ENCODE assay signal across 8 cellular contexts in the genomic region with DNA sequence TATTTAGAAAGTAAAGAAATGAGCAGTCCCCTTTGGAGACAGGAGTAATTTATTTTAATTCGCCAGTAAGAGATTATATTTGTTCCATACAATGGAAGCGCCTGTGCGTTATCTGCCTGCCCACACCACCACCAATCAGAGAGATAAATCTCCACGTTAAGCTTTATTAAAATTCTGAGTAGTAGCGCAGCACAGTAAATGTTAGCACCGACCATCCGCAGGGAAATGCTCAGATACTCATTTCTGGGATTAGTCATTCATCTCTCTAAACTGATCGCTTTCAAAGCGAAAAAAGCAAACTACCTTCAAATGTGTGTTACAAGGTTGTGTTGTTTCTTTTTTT. TPM values are rescaled to one million over a fixed set of nuclear protein-coding genes. Genes with fewer than 3 reads are reported as not detected.
DNase-seq lines count a peak whose midpoint lies in the region; ATAC-seq and TF ChIP-seq lines count a peak whose summit lies in the region.

No MANE protein-coding gene starts in this region.

- DNase-seq in activated CD4-positive, alpha-beta T cell treated with anti-CD3 and anti-CD28 coated beads, Interleukin-2, amount 10 ng/mL, durations not matched to agents 24 days and 14 days: no peak
- no peak for DNase-seq in activated CD4-positive, alpha-beta T cell treated with anti-CD3 and anti-CD28 coated beads, Interleukin-2, amount 50 U/mL, for 1 hour
- DNase-seq in SW480 (ENCODE audit: low spot score): peak; percentile 27
- peak; percentile 31 to 57 for DNase-seq in erythroblast (lab: John Stamatoyannopoulos, UW)
- DNase-seq in activated effector memory CD4-positive, alpha-beta T cell treated with Interleukin-2 at 50 U/mL for 16 hours: no peak

- H3K79me2 ChIP-seq in parathyroid adenoma: peaks cover 16% of the 10 kb centered on the region

- H3K36me3 Mint-ChIP-seq in activated CD4-positive, alpha-beta T cell treated with anti-CD3 and anti-CD28 coated beads, Interleukin-2, amount 10 ng/mL, durations not matched to agents 24 days and 14 days (ENCODE audit: low read depth): peaks cover 38% of the 10 kb centered on the region

- no peaks in the 10 kb centered on the region for H3K36me3 ChIP-seq in parathyroid adenoma (ENCODE audit: control insufficient read depth, insufficient read depth, low read length)

- H3K27ac Mint-ChIP-seq in activated CD4-positive, alpha-beta T cell treated with anti-CD3 and anti-CD28 coated beads, Interleukin-2, amount 10 ng/mL, durations not matched to agents 24 days and 14 days: peak overlapping the region; percentile 78

- ATAC-seq in GM19328 (IDR thresholded peaks at IDR 0.05; ENCODE audit: unreplicated experiment) (no peak), GM18907 (IDR thresholded peaks at IDR 0.05; ENCODE audit: unreplicated experiment) (no peak)

- peak overlapping the region; percentile 86 for H3K4me3 Mint-ChIP-seq in activated CD4-positive, alpha-beta T cell treated with anti-CD3 and anti-CD28 coated beads, Interleukin-2, amount 10 ng/mL, durations not matched to agents 24 days and 14 days

- peak overlapping the region; percentile 89 for H3K9ac ChIP-seq in parathyroid adenoma

- no peaks in the 10 kb centered on the region for H3K27me3 ChIP-seq in parathyroid adenoma (ENCODE audit: control insufficient read depth, insufficient read depth, low read length)

- peak overlapping the region; percentile 88 for H3K27ac ChIP-seq in parathyroid adenoma

- TF ChIP-seq POLR2A in erythroblast (IDR thresholded peaks at IDR 0.05; ENCODE audit: low read length): peak; percentile 17

- H3K27me3 Mint-ChIP-seq in activated CD4-positive, alpha-beta T cell treated with anti-CD3 and anti-CD28 coated beads, Interleukin-2, amount 10 ng/mL, durations not matched to agents 24 days and 14 days: peaks cover 6% of the 10 kb centered on the region

- H3K9me3 Mint-ChIP-seq in activated CD4-positive, alpha-beta T cell treated with anti-CD3 and anti-CD28 coated beads, Interleukin-2, amount 10 ng/mL, durations not matched to agents 24 days and 14 days: peaks cover 3% of the 10 kb centered on the region

- no peak overlapping the region for H2AFZ ChIP-seq in parathyroid adenoma

- peaks cover 6% of the 10 kb centered on the region for H3K4me1 ChIP-seq in parathyroid adenoma

- intact Hi-C loops in activated CD4-positive, alpha-beta T cell treated with anti-CD3 and anti-CD28 coated beads, Interleukin-2, amount 10 ng/mL, durations not matched to agents 24 days and 14 days (cut with micrococcal nuclease): no loop called here

- H3K4me3 ChIP-seq in parathyroid adenoma (ENCODE audit: low read depth, low read length): peak overlapping the region; percentile 71

- H3K4me1 Mint-ChIP-seq in activated CD4-positive, alpha-beta T cell treated with anti-CD3 and anti-CD28 coated beads, Interleukin-2, amount 10 ng/mL, durations not matched to agents 24 days and 14 days: peaks cover 39% of the 10 kb centered on the region

- H3K4me2 ChIP-seq in parathyroid adenoma (ENCODE audit: low read length): peak overlapping the region; percentile 92

- no peak for TF ChIP-seq CTCF in parathyroid adenoma (IDR thresholded peaks at IDR 0.05)

- H3K9me3 ChIP-seq in parathyroid adenoma (ENCODE audit: control insufficient read depth, low read length): no peaks in the 10 kb centered on the region

RNA-seq across cellular contexts. Expression of gene ETS2, which starts 1.2 kb away (rescaled TPM):
- 28.6 and 30.4 TPM in 2 replicates for total RNA-seq in activated CD4-positive, alpha-beta T cell treated with anti-CD3 and anti-CD28 coated beads, Interleukin-2, amount 10 ng/mL, durations not matched to agents 24 days and 14 days

Comparison
In these comparisons a context has a peak if more than half of its experiments do, and no peak if none do; other contexts are left out.
1. DNase-seq: peak in SW480 (single experiment) and erythroblast (2 of 2); none in activated CD4-positive, alpha-beta T cell treated with anti-CD3 and anti-CD28 coated beads, Interleukin-2, amount 10 ng/mL, durations not matched to agents 24 days and 14 days (single experiment), activated CD4-positive, alpha-beta T cell treated with anti-CD3 and anti-CD28 coated beads, Interleukin-2, amount 50 U/mL, for 1 hour (single experiment) and activated effector memory CD4-positive, alpha-beta T cell treated with Interleukin-2 at 50 U/mL for 16 hours (single experiment).